In the genomic region with DNA sequence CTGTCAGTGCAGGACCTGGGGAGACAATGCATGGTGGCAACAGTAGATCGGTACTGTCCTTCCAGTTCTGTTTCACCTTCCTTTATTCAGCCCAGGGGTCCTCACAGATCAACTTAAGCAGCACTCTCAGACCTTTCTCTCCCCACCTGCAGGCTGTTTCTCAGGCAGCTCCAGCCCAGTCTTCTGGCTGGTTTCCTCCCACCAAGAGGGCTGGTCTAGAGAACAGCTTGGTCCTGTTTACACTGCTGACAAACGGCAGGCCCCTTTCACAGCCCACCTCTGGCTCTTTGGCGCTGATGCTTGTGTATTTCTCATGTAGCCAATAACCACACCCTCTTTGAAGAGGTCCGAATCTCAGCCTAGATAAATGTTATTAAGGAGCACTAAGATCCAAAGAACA, we compare ENCODE assay signal across 9 cellular contexts.
A peak's percentile ranks its signal among the peaks of the same experiment; 100 is the strongest.
DNase-seq lines count a peak whose midpoint lies in the region; ATAC-seq and TF ChIP-seq lines count a peak whose summit lies in the region.
"Had no signal": no experiment of that assay in that cellular context is flagged by ENCODE, and none has a peak within 500 bp of the region (broad histone marks: within the 10 kb centered on the region; RNA-seq: fewer than 3 reads in every experiment).

No MANE protein-coding gene starts in this region.

- H3K27me3 Mint-ChIP-seq in natural killer cell (ENCODE audit: low read depth in 2 of 2) = no peaks in the 10 kb centered on the region
- no peaks in the 10 kb centered on the region for H3K27me3 Mint-ChIP-seq in natural killer cell treated with Interleukin-12 subunit alpha and Interleukin-12 subunit beta and Interleukin-15 and Interleukin-18, amount 100 ng/mL, for 72 hours
- H3K27me3 Mint-ChIP-seq in T-cell = no peaks in the 10 kb centered on the region

- intact Hi-C loops in natural killer cell (cut with micrococcal nuclease) = no loop called here

- no peaks in the 10 kb centered on the region for H3K36me3 Mint-ChIP-seq in natural killer cell
- no peaks in the 10 kb centered on the region for H3K36me3 Mint-ChIP-seq in natural killer cell treated with Interleukin-12 subunit alpha and Interleukin-12 subunit beta and Interleukin-15 and Interleukin-18, amount 100 ng/mL, for 72 hours
- peaks cover 30% of the 10 kb centered on the region for H3K36me3 Mint-ChIP-seq in T-cell

- CTCF ChIA-PET in T-cell (lab: Charles Lee) = interaction anchor here (0.5 to 1.9 kb wide), 6 partner anchors 11 to 70 kb away, joined by 3 to 7 read pairs (median 5); no protein-coding TSS in a partner anchor

- no peak overlapping the region for H3K4me3 Mint-ChIP-seq in natural killer cell
- H3K4me3 Mint-ChIP-seq in natural killer cell treated with Interleukin-12 subunit alpha and Interleukin-12 subunit beta and Interleukin-15 and Interleukin-18, amount 100 ng/mL, for 72 hours = no peak overlapping the region
- H3K4me3 Mint-ChIP-seq in T-cell = peak overlapping the region in 2 of 3 donors; percentile 43 to 47

- DNase-seq in natural killer cell (no peak), T-cell (peak in 6 of 34 experiments; percentile 1 to 38 (median 12)), iPS-NIHi11 (ENCODE audit: low spot score) (peak; percentile 21), GM19238 (ENCODE audit: insufficient read length, low spot score) (no peak), NCI-H1694 treated with DMSO at 0.1 percent for 48 hours (lab: John Stamatoyannopoulos, UW) (no peak), NCI-H1436 treated with DMSO at 0.1 percent for 48 hours (lab: John Stamatoyannopoulos, UW) (no peak)
- DNase-seq in natural killer cell treated with Interleukin-12 subunit alpha and Interleukin-12 subunit beta and Interleukin-15 and Interleukin-18, amount 100 ng/mL, for 72 hours (ENCODE audit: low spot score) = no peak
- DNase-seq: MV-4-11 had no signal

- H3K9me3 Mint-ChIP-seq in natural killer cell = no peaks in the 10 kb centered on the region
- H3K9me3 Mint-ChIP-seq in natural killer cell treated with Interleukin-12 subunit alpha and Interleukin-12 subunit beta and Interleukin-15 and Interleukin-18, amount 100 ng/mL, for 72 hours = no peaks in the 10 kb centered on the region
- peaks cover 0 to under 1% (median under 1%) of the 10 kb centered on the region in 3 donors for H3K9me3 Mint-ChIP-seq in T-cell

- no peak for TF ChIP-seq CTCF in natural killer cell (IDR thresholded peaks at IDR 0.05)

- H3K4me1 Mint-ChIP-seq in natural killer cell = peaks cover 22 to 25% of the 10 kb centered on the region in 2 donors
- peaks cover 10 to 13% of the 10 kb centered on the region in 2 donors for H3K4me1 Mint-ChIP-seq in natural killer cell treated with Interleukin-12 subunit alpha and Interleukin-12 subunit beta and Interleukin-15 and Interleukin-18, amount 100 ng/mL, for 72 hours (ENCODE audit: low read depth in 2 of 2)
- H3K4me1 Mint-ChIP-seq in T-cell = peaks cover 68 to 76% (median 69%) of the 10 kb centered on the region in 3 donors

- peak overlapping the region; percentile 15 to 44 for H3K27ac Mint-ChIP-seq in natural killer cell
- H3K27ac Mint-ChIP-seq in natural killer cell treated with Interleukin-12 subunit alpha and Interleukin-12 subunit beta and Interleukin-15 and Interleukin-18, amount 100 ng/mL, for 72 hours = no peak overlapping the region
- H3K27ac Mint-ChIP-seq in T-cell = peak overlapping the region; percentile 75 to 82

- ATAC-seq in natural killer cell (peak in 2 of 3 donors; percentile 24 to 32), T-cell (replicated peaks in 1 of 4) (peak; percentile 53 to 80 (median 58)), SK-N-SH treated with all-trans-retinoic acid at 6 μM for 48 hours (no peak)
- ATAC-seq in natural killer cell treated with Interleukin-12 subunit alpha and Interleukin-12 subunit beta and Interleukin-15 and Interleukin-18, amount 100 ng/mL, for 72 hours = no peak

- POLR2A ChIA-PET in T-cell (lab: Charles Lee) = interaction anchor here (0.6 to 0.8 kb wide), 4 partner anchors 14 to 338 kb away, joined by 3 to 9 read pairs (median 6); no protein-coding TSS in a partner anchor

TF ChIP-seq in SK-N-SH treated with all-trans-retinoic acid at 6 μM for 48 hours, 23 proteins besides CTCF, POLR2A, EP300 and RAD21 (continues in another document):
- no peak for TF ChIP-seq ZNF8 (CRISPR knock-in tag; IDR thresholded peaks at IDR 0.05)
- no peak for TF ChIP-seq TCF4 (CRISPR knock-in tag; IDR thresholded peaks at IDR 0.05; ENCODE audit: borderline replicate concordance)
- TF ChIP-seq ESRRG (CRISPR knock-in tag; IDR thresholded peaks at IDR 0.05) = no peak
- TF ChIP-seq SNAI2 (CRISPR knock-in tag; IDR thresholded peaks at IDR 0.05) = no peak
- no peak for TF ChIP-seq ZC3H10 (CRISPR knock-in tag; IDR thresholded peaks at IDR 0.05)
- no peak for TF ChIP-seq RARB (CRISPR knock-in tag; IDR thresholded peaks at IDR 0.05)
- no peak for TF ChIP-seq ARNTL (CRISPR knock-in tag; IDR thresholded peaks at IDR 0.05; ENCODE audit: borderline replicate concordance, low read depth)
- no peak for TF ChIP-seq BACH2 (CRISPR knock-in tag; IDR thresholded peaks at IDR 0.05; ENCODE audit: borderline replicate concordance)
- TF ChIP-seq, protein P1, sequence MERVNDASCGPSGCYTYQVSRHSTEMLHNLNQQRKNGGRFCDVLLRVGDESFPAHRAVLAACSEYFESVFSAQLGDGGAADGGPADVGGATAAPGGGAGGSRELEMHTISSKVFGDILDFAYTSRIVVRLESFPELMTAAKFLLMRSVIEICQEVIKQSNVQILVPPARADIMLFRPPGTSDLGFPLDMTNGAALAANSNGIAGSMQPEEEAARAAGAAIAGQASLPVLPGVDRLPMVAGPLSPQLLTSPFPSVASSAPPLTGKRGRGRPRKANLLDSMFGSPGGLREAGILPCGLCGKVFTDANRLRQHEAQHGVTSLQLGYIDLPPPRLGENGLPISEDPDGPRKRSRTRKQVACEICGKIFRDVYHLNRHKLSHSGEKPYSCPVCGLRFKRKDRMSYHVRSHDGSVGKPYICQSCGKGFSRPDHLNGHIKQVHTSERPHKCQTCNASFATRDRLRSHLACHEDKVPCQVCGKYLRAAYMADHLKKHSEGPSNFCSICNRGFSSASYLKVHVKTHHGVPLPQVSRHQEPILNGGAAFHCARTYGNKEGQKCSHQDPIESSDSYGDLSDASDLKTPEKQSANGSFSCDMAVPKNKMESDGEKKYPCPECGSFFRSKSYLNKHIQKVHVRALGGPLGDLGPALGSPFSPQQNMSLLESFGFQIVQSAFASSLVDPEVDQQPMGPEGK (CRISPR knock-in tag; IDR thresholded peaks at IDR 0.05; ENCODE audit: borderline replicate concordance) = no peak
- TF ChIP-seq PPARA (CRISPR knock-in tag; IDR thresholded peaks at IDR 0.05; ENCODE audit: borderline replicate concordance) = no peak
- TF ChIP-seq ZNF70 (CRISPR knock-in tag; IDR thresholded peaks at IDR 0.05) = no peak
- no peak for TF ChIP-seq CSDC2 (CRISPR knock-in tag; IDR thresholded peaks at IDR 0.05)
- TF ChIP-seq, protein P2, sequence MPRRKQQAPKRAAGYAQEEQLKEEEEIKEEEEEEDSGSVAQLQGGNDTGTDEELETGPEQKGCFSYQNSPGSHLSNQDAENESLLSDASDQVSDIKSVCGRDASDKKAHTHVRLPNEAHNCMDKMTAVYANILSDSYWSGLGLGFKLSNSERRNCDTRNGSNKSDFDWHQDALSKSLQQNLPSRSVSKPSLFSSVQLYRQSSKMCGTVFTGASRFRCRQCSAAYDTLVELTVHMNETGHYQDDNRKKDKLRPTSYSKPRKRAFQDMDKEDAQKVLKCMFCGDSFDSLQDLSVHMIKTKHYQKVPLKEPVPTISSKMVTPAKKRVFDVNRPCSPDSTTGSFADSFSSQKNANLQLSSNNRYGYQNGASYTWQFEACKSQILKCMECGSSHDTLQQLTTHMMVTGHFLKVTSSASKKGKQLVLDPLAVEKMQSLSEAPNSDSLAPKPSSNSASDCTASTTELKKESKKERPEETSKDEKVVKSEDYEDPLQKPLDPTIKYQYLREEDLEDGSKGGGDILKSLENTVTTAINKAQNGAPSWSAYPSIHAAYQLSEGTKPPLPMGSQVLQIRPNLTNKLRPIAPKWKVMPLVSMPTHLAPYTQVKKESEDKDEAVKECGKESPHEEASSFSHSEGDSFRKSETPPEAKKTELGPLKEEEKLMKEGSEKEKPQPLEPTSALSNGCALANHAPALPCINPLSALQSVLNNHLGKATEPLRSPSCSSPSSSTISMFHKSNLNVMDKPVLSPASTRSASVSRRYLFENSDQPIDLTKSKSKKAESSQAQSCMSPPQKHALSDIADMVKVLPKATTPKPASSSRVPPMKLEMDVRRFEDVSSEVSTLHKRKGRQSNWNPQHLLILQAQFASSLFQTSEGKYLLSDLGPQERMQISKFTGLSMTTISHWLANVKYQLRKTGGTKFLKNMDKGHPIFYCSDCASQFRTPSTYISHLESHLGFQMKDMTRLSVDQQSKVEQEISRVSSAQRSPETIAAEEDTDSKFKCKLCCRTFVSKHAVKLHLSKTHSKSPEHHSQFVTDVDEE (CRISPR knock-in tag; IDR thresholded peaks at IDR 0.05) = no peak
- TF ChIP-seq ZNF565 (CRISPR knock-in tag; conservative IDR thresholded peaks at IDR 0.05; ENCODE audit: low read depth) = no peak
- TF ChIP-seq GLIS3 (CRISPR knock-in tag; IDR thresholded peaks at IDR 0.05) = no peak
- no peak for TF ChIP-seq OSR1 (CRISPR knock-in tag; IDR thresholded peaks at IDR 0.05)
- TF ChIP-seq POU6F1 (CRISPR knock-in tag; IDR thresholded peaks at IDR 0.05; ENCODE audit: borderline replicate concordance, low read depth) = no peak

Comparison
In these comparisons a context has a peak if more than half of its experiments do, and no peak if none do; other contexts are left out.
1. ATAC-seq: peak in natural killer cell (2 of 3) and T-cell (4 of 4); none in natural killer cell treated with Interleukin-12 subunit alpha and Interleukin-12 subunit beta and Interleukin-15 and Interleukin-18, amount 100 ng/mL, for 72 hours (0 of 2) and SK-N-SH treated with all-trans-retinoic acid at 6 μM for 48 hours (single experiment).
2. H3K27ac Mint-ChIP-seq: peak in natural killer cell (2 of 2) and T-cell (2 of 2); none in natural killer cell treated with Interleukin-12 subunit alpha and Interleukin-12 subunit beta and Interleukin-15 and Interleukin-18, amount 100 ng/mL, for 72 hours (0 of 2).
3. H3K4me3 Mint-ChIP-seq: peak in T-cell (2 of 3); none in natural killer cell (single experiment) and natural killer cell treated with Interleukin-12 subunit alpha and Interleukin-12 subunit beta and Interleukin-15 and Interleukin-18, amount 100 ng/mL, for 72 hours (single experiment).